ENCODE assay signal across 1 cellular context in genomic region chr2:96536445-96537065, GRCh38.
A peak's percentile ranks its signal among the peaks of the same experiment; 100 is the strongest.
TF ChIP-seq lines count a peak whose summit lies in the region.

TSS of gene ARID5A (plus strand) at chr2:96536752. CDS start at chr2:96536827, 75 bp downstream.

TF ChIP-seq in HepG2, 621 proteins besides CTCF, POLR2A, EP300 and RAD21 (continued from another document and continues in another):
- TF ChIP-seq E2F1 (CRISPR knock-in tag; IDR thresholded peaks at IDR 0.05) (peak; percentile 60; the same call in 1 of the 2 replicates), TEAD3 (CRISPR knock-in tag; optimal IDR thresholded peaks at IDR 0.05; ENCODE audit: borderline replicate concordance) (peak; percentile 8), NFKB2 (CRISPR knock-in tag; IDR thresholded peaks at IDR 0.05; ENCODE audit: borderline replicate concordance) (0 out of 2 replicates have a peak, but pooled peaks have one; percentile 45), ZNF83 (CRISPR knock-in tag; IDR thresholded peaks at IDR 0.05; ENCODE audit: borderline replicate concordance) (no peak), ZFP36 (IDR thresholded peaks at IDR 0.05; ENCODE audit: borderline replicate concordance, low read depth, low read length, partially characterized antibody) (no peak), ZNF232 (CRISPR knock-in tag; IDR thresholded peaks at IDR 0.05; ENCODE audit: borderline replicate concordance) (peak; percentile 84; the same call in 1 of the 2 replicates), REL (CRISPR knock-in tag; conservative IDR thresholded peaks at IDR 0.05) (no peak), LRRFIP1 (CRISPR knock-in tag; conservative IDR thresholded peaks at IDR 0.05) (no peak), ZNF570 (CRISPR knock-in tag; IDR thresholded peaks at IDR 0.05; ENCODE audit: borderline replicate concordance) (no peak), ZFY (CRISPR knock-in tag; IDR thresholded peaks at IDR 0.05) (peak; percentile 85), E2F2 (CRISPR knock-in tag; IDR thresholded peaks at IDR 0.05; ENCODE audit: borderline replicate concordance) (no peak), ZNF543 (CRISPR knock-in tag; IDR thresholded peaks at IDR 0.05) (no peak), ZBTB1 (CRISPR knock-in tag; IDR thresholded peaks at IDR 0.05; ENCODE audit: borderline replicate concordance) (no peak), ATF1 (CRISPR knock-in tag; IDR thresholded peaks at IDR 0.05) (peak; percentile 74; the same call in 1 of the 2 replicates), NR2F1 (CRISPR knock-in tag; IDR thresholded peaks at IDR 0.05) (no peak), ZFP91 (CRISPR knock-in tag; IDR thresholded peaks at IDR 0.05; ENCODE audit: borderline replicate concordance) (peak; percentile 22; the same call in 1 of the 2 replicates), MEIS2 (CRISPR knock-in tag; IDR thresholded peaks at IDR 0.05) (no peak; the same call in 1 of the 2 replicates), ATF6 (CRISPR knock-in tag; conservative IDR thresholded peaks at IDR 0.05) (no peak), ZNF770 (CRISPR knock-in tag; IDR thresholded peaks at IDR 0.05) (peak; percentile 8; the same call in 1 of the 2 replicates), KDM2A (CRISPR knock-in tag; IDR thresholded peaks at IDR 0.05; ENCODE audit: borderline replicate concordance, low read depth) (peak; percentile 41; the same call in 1 of the 2 replicates), GABPA (IDR thresholded peaks at IDR 0.05; ENCODE audit: low read depth, low read length) (no peak), GABPA (CRISPR knock-in tag; IDR thresholded peaks at IDR 0.05; ENCODE audit: low read depth) (peak; percentile 70), SUZ12 (IDR thresholded peaks at IDR 0.05; ENCODE audit: low read depth, low read length) (peak; percentile 73), KDM3A (CRISPR knock-in tag; IDR thresholded peaks at IDR 0.05; ENCODE audit: low read depth) (no peak), FOXO1 (CRISPR knock-in tag; IDR thresholded peaks at IDR 0.05) (no peak; the same call in 1 of the 2 replicates), BATF2 (CRISPR knock-in tag; IDR thresholded peaks at IDR 0.05) (peak; percentile 63; the same call in 1 of the 2 replicates), NONO (IDR thresholded peaks at IDR 0.05) (no peak), NONO (CRISPR knock-in tag; conservative IDR thresholded peaks at IDR 0.05) (0 out of 2 replicates have a peak, but pooled peaks have one; percentile 17), ZNF644 (CRISPR knock-in tag; IDR thresholded peaks at IDR 0.05; ENCODE audit: low read depth) (no peak), NFE2 (CRISPR knock-in tag; IDR thresholded peaks at IDR 0.05) (no peak), PHF20 (CRISPR knock-in tag; IDR thresholded peaks at IDR 0.05) (0 out of 2 replicates have a peak, but pooled peaks have one; percentile 7), SMC3 (IDR thresholded peaks at IDR 0.05; ENCODE audit: low read length) (no peak), TAF1 (CRISPR knock-in tag; IDR thresholded peaks at IDR 0.05) (peak; percentile 63), ZNF777 (CRISPR knock-in tag; IDR thresholded peaks at IDR 0.05) (peak; percentile 87), PCBP2 (optimal IDR thresholded peaks at IDR 0.05; ENCODE audit: low read depth, low read length, poor library complexity, severe bottlenecking) (no peak), ZNF746 (CRISPR knock-in tag; IDR thresholded peaks at IDR 0.05) (no peak), CREM (IDR thresholded peaks at IDR 0.05) (peak; percentile 83), CREM (CRISPR knock-in tag; IDR thresholded peaks at IDR 0.05) (no peak), MIER3 (CRISPR knock-in tag; IDR thresholded peaks at IDR 0.05; ENCODE audit: borderline replicate concordance) (0 out of 2 replicates have a peak, but pooled peaks have one; percentile 21), ZNF207 (IDR thresholded peaks at IDR 0.05; ENCODE audit: borderline replicate concordance) (no peak), MAX (IDR thresholded peaks at IDR 0.05) (peak; percentile 28; the same call in 1 of the 2 replicates), THAP11 (CRISPR knock-in tag; IDR thresholded peaks at IDR 0.05) (peak; percentile 98), YEATS2 (CRISPR knock-in tag; IDR thresholded peaks at IDR 0.05; ENCODE audit: borderline replicate concordance) (peak; percentile 38; the same call in 1 of the 2 replicates), GMEB2 (CRISPR knock-in tag; IDR thresholded peaks at IDR 0.05; ENCODE audit: low read depth) (peak; percentile 54; the same call in 1 of the 2 replicates), POGZ (CRISPR knock-in tag; IDR thresholded peaks at IDR 0.05) (peak; percentile 61), ZNF367 (CRISPR knock-in tag; IDR thresholded peaks at IDR 0.05; ENCODE audit: borderline replicate concordance) (no peak), ZSCAN12 (CRISPR knock-in tag; IDR thresholded peaks at IDR 0.05) (peak; percentile 68; the same call in 1 of the 2 replicates), ZNF33A (CRISPR knock-in tag; IDR thresholded peaks at IDR 0.05; ENCODE audit: borderline replicate concordance) (no peak), GLI4 (CRISPR knock-in tag; IDR thresholded peaks at IDR 0.05; ENCODE audit: borderline replicate concordance) (no peak), AKAP8 (CRISPR knock-in tag; IDR thresholded peaks at IDR 0.05) (no peak), ASH2L (IDR thresholded peaks at IDR 0.05; ENCODE audit: insufficient read length, low read depth, low read length) (peak; percentile 41), PRDM10 (CRISPR knock-in tag; IDR thresholded peaks at IDR 0.05; ENCODE audit: low read depth) (peak; percentile 46; the same call in 1 of the 2 replicates)
